Comparison of ENCODE assay signal across 25 cellular contexts in genomic region chr4:24211821-24212220, GRCh38.
DNase-seq lines count a peak whose midpoint lies in the region; ATAC-seq, FAIRE-seq and TF ChIP-seq lines count a peak whose summit lies in the region.
"Had no signal": no experiment of that assay in that cellular context is flagged by ENCODE, and none has a peak within 500 bp of the region (broad histone marks: within the 10 kb centered on the region; RNA-seq: fewer than 3 reads in every experiment).

No MANE protein-coding gene starts in this region.

- H3K27ac ChIP-seq in right lobe of liver (peak overlapping the region in 2 of 3 donors; percentile 85), HepG2 (ENCODE audit: extremely low read length, insufficient read depth, low read length) (no peak overlapping the region), astrocyte (ENCODE audit: low read depth, low read length) (no peak overlapping the region), fibroblast of lung (ENCODE audit: insufficient read depth, low read length) (no peak overlapping the region), ovary (no peak overlapping the region)
- H3K27ac ChIP-seq: BLaER1 treated with 17β-estradiol and CSF1 and Interleukin-3, amounts not matched to agents 10 nM and 100 nM; cardiac muscle cell; heart left ventricle; SJSA1; transverse colon had no signal

- intact Hi-C loops in right lobe of liver (cut with DNase I) = loop anchor here (10.0 kb wide), 1 partner anchor 63 kb away; no protein-coding TSS in a partner anchor
- intact Hi-C loops in HepG2 (cut with micrococcal nuclease; ENCODE audit: unreplicated experiment) = no loop called here
- intact Hi-C loops in ovary (cut with DNase I) = no loop called here

- H3K9me3 Mint-ChIP-seq in astrocyte (ENCODE audit: unreplicated experiment) = no peaks in the 10 kb centered on the region

- no peaks in the 10 kb centered on the region for H3K79me2 ChIP-seq in HepG2 (ENCODE audit: insufficient read depth, low read length)
- H3K79me2 ChIP-seq in astrocyte (ENCODE audit: insufficient read depth, low read length) = no peaks in the 10 kb centered on the region
- H3K79me2 ChIP-seq in fibroblast of lung (ENCODE audit: control insufficient read depth, insufficient read depth, low read length) = no peaks in the 10 kb centered on the region

- no peaks in the 10 kb centered on the region for H3K36me3 ChIP-seq in right lobe of liver
- H3K36me3 ChIP-seq in HepG2 (replicated peaks in 1 of 2; ENCODE audit: control insufficient read depth in 1 of 2, insufficient read depth in 2 of 2, low read length in 2 of 2) = no peaks in the 10 kb centered on the region
- no peaks in the 10 kb centered on the region for H3K36me3 ChIP-seq in astrocyte (ENCODE audit: insufficient read depth, low read length)
- no peaks in the 10 kb centered on the region for H3K36me3 ChIP-seq in fibroblast of lung (ENCODE audit: control insufficient read depth, insufficient read depth, low read length)
- no peaks in the 10 kb centered on the region for H3K36me3 ChIP-seq in ovary
- H3K36me3 ChIP-seq: BLaER1 treated with 17β-estradiol and CSF1 and Interleukin-3, amounts not matched to agents 10 nM and 100 nM; cardiac muscle cell; heart left ventricle; SJSA1; transverse colon had no signal

- no peaks in the 10 kb centered on the region for H3K27me3 ChIP-seq in right lobe of liver
- no peaks in the 10 kb centered on the region for H3K27me3 ChIP-seq in HepG2 (ENCODE audit: control insufficient read depth in 1 of 2, insufficient read depth in 2 of 2, low read length in 2 of 2)
- peaks cover 3% of the 10 kb centered on the region for H3K27me3 ChIP-seq in astrocyte (ENCODE audit: insufficient read depth, low read length)
- no peaks in the 10 kb centered on the region for H3K27me3 ChIP-seq in fibroblast of lung (ENCODE audit: control insufficient read depth, insufficient read depth, low read length)
- H3K27me3 ChIP-seq in ovary = no peaks in the 10 kb centered on the region
- H3K27me3 ChIP-seq: BLaER1 treated with 17β-estradiol and CSF1 and Interleukin-3, amounts not matched to agents 10 nM and 100 nM; cardiac muscle cell; heart left ventricle; SJSA1; transverse colon had no signal

- H3K9ac ChIP-seq in HepG2 (ENCODE audit: insufficient read depth, low read depth, low read length) (no peak overlapping the region), astrocyte (ENCODE audit: low read length) (no peak overlapping the region), fibroblast of lung (ENCODE audit: insufficient read depth, low read length) (no peak overlapping the region)
- H3K9ac ChIP-seq: BLaER1 treated with 17β-estradiol and CSF1 and Interleukin-3, amounts not matched to agents 10 nM and 100 nM had no signal

- POLR2A ChIA-PET in HepG2 (lab: Yijun Ruan, JAX) = no interaction called here

- TF ChIP-seq RAD21 in HepG2 (CRISPR knock-in tag; IDR thresholded peaks at IDR 0.05) = no peak

- no peak for TF ChIP-seq POLR2A in right lobe of liver (IDR thresholded peaks at IDR 0.05)
- no peak for TF ChIP-seq POLR2A in HepG2 (IDR thresholded peaks at IDR 0.05; ENCODE audit: insufficient read depth in 1 of 2, low read depth in 2 of 2, low read length in 2 of 2)
- TF ChIP-seq POLR2A in ovary (IDR thresholded peaks at IDR 0.05) = no peak

- TF ChIP-seq CTCF in right lobe of liver (IDR thresholded peaks at IDR 0.05) (no peak), HepG2 (CRISPR knock-in tag; IDR thresholded peaks at IDR 0.05) (no peak), astrocyte (IDR thresholded peaks at IDR 0.05; ENCODE audit: insufficient read depth, low read depth, low read length) (no peak), fibroblast of lung (conservative IDR thresholded peaks at IDR 0.05 in 1 of 2, IDR thresholded peaks at IDR 0.05 in 1 of 2; ENCODE audit: low read depth in 1 of 2, low read length in 2 of 2) (no peak), ovary (IDR thresholded peaks at IDR 0.05) (no peak)

- no peaks in the 10 kb centered on the region for H3K9me3 ChIP-seq in right lobe of liver
- no peaks in the 10 kb centered on the region for H3K9me3 ChIP-seq in HepG2 (ENCODE audit: low read length)
- H3K9me3 ChIP-seq in astrocyte (ENCODE audit: insufficient read depth, low read depth, low read length) = no peaks in the 10 kb centered on the region
- H3K9me3 ChIP-seq in fibroblast of lung (ENCODE audit: control insufficient read depth, insufficient read depth, low read depth, low read length) = no peaks in the 10 kb centered on the region
- no peaks in the 10 kb centered on the region for H3K9me3 ChIP-seq in ovary
- H3K9me3 ChIP-seq: BLaER1 treated with 17β-estradiol and CSF1 and Interleukin-3, amounts not matched to agents 10 nM and 100 nM; Caco-2; heart left ventricle; SJSA1; transverse colon had no signal

- no peak for TF ChIP-seq EP300 in HepG2 (IDR thresholded peaks at IDR 0.05; ENCODE audit: low read depth in 2 of 2, low read length in 2 of 2)
- TF ChIP-seq EP300 in HepG2 (CRISPR knock-in tag; IDR thresholded peaks at IDR 0.05; ENCODE audit: borderline replicate concordance) = no peak
- no peak for TF ChIP-seq EP300 in ovary (IDR thresholded peaks at IDR 0.05)

- H3K4me2 ChIP-seq in HepG2 (ENCODE audit: low read depth, low read length) (no peak overlapping the region), astrocyte (ENCODE audit: low read length) (no peak overlapping the region), fibroblast of lung (ENCODE audit: extremely low read depth, insufficient read depth, low read length) (no peak overlapping the region)
- H3K4me2 ChIP-seq: BLaER1 treated with 17β-estradiol and CSF1 and Interleukin-3, amounts not matched to agents 10 nM and 100 nM had no signal

- H3K4me3 ChIP-seq in right lobe of liver (no peak overlapping the region), HepG2 (replicated peaks in 1 of 3; ENCODE audit: insufficient read depth in 1 of 3, low read depth in 2 of 3, low read length in 3 of 3) (no peak overlapping the region), astrocyte (ENCODE audit: insufficient read depth, low read depth, low read length) (no peak overlapping the region), fibroblast of lung (replicated peaks in 1 of 4; ENCODE audit: control extremely low read depth in 1 of 4, insufficient read depth in 1 of 4, low read depth in 3 of 4, low read length in 4 of 4) (no peak overlapping the region), ovary (no peak overlapping the region)
- H3K4me3 ChIP-seq: BLaER1 treated with 17β-estradiol and CSF1 and Interleukin-3, amounts not matched to agents 10 nM and 100 nM; cardiac muscle cell; heart left ventricle; SJSA1; transverse colon had no signal

- ATAC-seq in right lobe of liver = no peak
- no peak for ATAC-seq in HepG2
- no peak for ATAC-seq in HG03378 (IDR thresholded peaks at IDR 0.05; ENCODE audit: unreplicated experiment)
- no peak for ATAC-seq in GM21515 (IDR thresholded peaks at IDR 0.05; ENCODE audit: unreplicated experiment)
- ATAC-seq: activated CD8-positive, alpha-beta T cell treated with anti-CD3 and anti-CD28 coated beads, Interleukin-2, amount 10 ng/mL, durations not matched to agents 7 days and 5 days; heart left ventricle; Panc1; sciatic nerve; stimulated activated naive CD8-positive, alpha-beta T cell treated with anti-CD3 and anti-CD28 coated beads, Interleukin-15, Interleukin-2, amounts not matched to agents 100 U/mL and 50 U/mL, for 24 hours had no signal

- 85% methylated on average over 9 of the region's 9 CpGs for WGBS in right lobe of liver (ENCODE audit: insufficient coverage, low coverage, low lambda C conversion rate, missing lambda C conversion rate)
- 55% methylated on average over 9 of the region's 9 CpGs for WGBS in HepG2 (ENCODE audit: low lambda C conversion rate)
- WGBS in ovary, 3 donors = 86 to 89% (median 87%) methylated on average over 9 of the region's 9 CpGs

- in situ Hi-C loops in HepG2 (cut with HindIII; ENCODE audit: extremely low pct_ligation_motif_present, low pct_unique_long_range_greater_than_20kb) = no loop called here

- H3K4me1 ChIP-seq in right lobe of liver (peaks cover 0 to 35% (median 13%) of the 10 kb centered on the region in 4 donors), HepG2 (ENCODE audit: insufficient read depth, low read length) (no peaks in the 10 kb centered on the region), astrocyte (ENCODE audit: insufficient read depth, low read length) (peaks cover 8% of the 10 kb centered on the region), fibroblast of lung (ENCODE audit: control insufficient read depth, extremely low read depth, insufficient read depth, low read length) (peaks cover 11% of the 10 kb centered on the region), ovary (ENCODE audit: insufficient read depth) (peaks cover 2% of the 10 kb centered on the region)
- H3K4me1 ChIP-seq: Caco-2, heart left ventricle, SJSA1, transverse colon had no signal

- H3K4me3 Mint-ChIP-seq in astrocyte (ENCODE audit: unreplicated experiment) = no peak overlapping the region
- H3K4me3 Mint-ChIP-seq: activated CD8-positive, alpha-beta T cell treated with anti-CD3 and anti-CD28 coated beads, Interleukin-2, amount 10 ng/mL, durations not matched to agents 7 days and 5 days had no signal

- no peaks in the 10 kb centered on the region for H3K36me3 Mint-ChIP-seq in astrocyte (ENCODE audit: low read depth, unreplicated experiment)

- BruUV-seq in HepG2 (replicated peaks; lab: Mats Ljungman, UMichigan) = no TSS peak

- H2AFZ ChIP-seq in HepG2 (ENCODE audit: low read length) (no peak overlapping the region), astrocyte (ENCODE audit: low read depth, low read length) (no peak overlapping the region), fibroblast of lung (ENCODE audit: low read length) (peak overlapping the region; percentile 31)

- H4K20me1 ChIP-seq in HepG2 (ENCODE audit: insufficient read depth, low read length) (no peaks in the 10 kb centered on the region), astrocyte (ENCODE audit: insufficient read depth, low read length) (no peaks in the 10 kb centered on the region), fibroblast of lung (ENCODE audit: control insufficient read depth, extremely low read depth, insufficient read depth, low read length) (no peaks in the 10 kb centered on the region)
- H4K20me1 ChIP-seq: BLaER1 treated with 17β-estradiol and CSF1 and Interleukin-3, amounts not matched to agents 10 nM and 100 nM had no signal

- CTCF ChIA-PET in HepG2 (lab: Yijun Ruan, JAX; ENCODE audit: low intra/inter-chr PET ratio, low total read pairs) = no interaction called here

- no peaks in the 10 kb centered on the region for H3K27me3 Mint-ChIP-seq in astrocyte (ENCODE audit: low read depth, unreplicated experiment)

- FAIRE-seq in HepG2 (lab: Jason Lieb, UNC) (no peak), astrocyte (lab: Jason Lieb, UNC) (no peak)
- FAIRE-seq: GM19239 had no signal

- no peaks in the 10 kb centered on the region for H3K4me1 Mint-ChIP-seq in astrocyte (ENCODE audit: low read depth, unreplicated experiment)

- DNase-seq in right lobe of liver = no peak
- no peak for DNase-seq in HepG2 (ENCODE audit: low spot score)
- peak; percentile 80 for DNase-seq in astrocyte (ENCODE audit: low read depth)
- DNase-seq in fibroblast of lung (ENCODE audit: low read depth in 2 of 2) = peak; percentile 81 to 83
- DNase-seq in amygdala (lab: John Stamatoyannopoulos, UW) = no peak
- no peak for DNase-seq in ovary
- DNase-seq: 8988T; activated CD8-positive, alpha-beta T cell treated with anti-CD3 and anti-CD28 coated beads, Interleukin-2, amount 10 ng/mL, durations not matched to agents 7 days and 5 days; activated effector memory CD4-positive, alpha-beta T cell treated with anti-CD3 and anti-CD28 coated beads, Interleukin-2, amount 50 U/mL, for 16 hours; Caco-2; cortex of kidney; heart left ventricle; Karpas-422; NCI-H2171 treated with DMSO at 0.1 percent for 48 hours; NCI-H526; stimulated activated naive CD8-positive, alpha-beta T cell treated with anti-CD3 and anti-CD28 coated beads, Interleukin-15, Interleukin-2, amounts not matched to agents 100 U/mL and 50 U/mL, for 24 hours; transverse colon had no signal

- H3K27ac Mint-ChIP-seq in astrocyte (ENCODE audit: unreplicated experiment) = no peak overlapping the region
- H3K27ac Mint-ChIP-seq: activated CD8-positive, alpha-beta T cell treated with anti-CD3 and anti-CD28 coated beads, Interleukin-2, amount 10 ng/mL, durations not matched to agents 7 days and 5 days had no signal

Comparison
In these comparisons a context has a peak if more than half of its experiments do, and no peak if none do; other contexts are left out.
1. H3K27ac ChIP-seq: peak in right lobe of liver (2 of 3); none in HepG2 (single experiment), astrocyte (single experiment), fibroblast of lung (single experiment) and ovary (0 of 2).
2. intact Hi-C loops: an anchor here in right lobe of liver (10.0 kb wide); none called in HepG2 and ovary.
3. DNase-seq: peak in astrocyte (single experiment) and fibroblast of lung (2 of 2); none in right lobe of liver (0 of 3), HepG2 (single experiment), amygdala (0 of 56) and ovary (0 of 5).